In genomic region chr3:101638262-101638745, GRCh38 we compare ENCODE assay signal across 12 cellular contexts. TPM values are rescaled to one million over a fixed set of nuclear protein-coding genes. Genes with fewer than 3 reads are reported as not detected.
DNase-seq lines count a peak whose midpoint lies in the region; ATAC-seq and TF ChIP-seq lines count a peak whose summit lies in the region.
"Had no signal": no experiment of that assay in that cellular context is flagged by ENCODE, and none has a peak within 500 bp of the region (broad histone marks: within the 10 kb centered on the region; RNA-seq: fewer than 3 reads in every experiment).

No MANE protein-coding gene starts in this region.

- no peak for ATAC-seq in heart left ventricle
- ATAC-seq in activated CD8-positive, alpha-beta T cell treated with anti-CD3 and anti-CD28 coated beads for 36 hours = no peak
- no peak for ATAC-seq in stimulated activated effector memory CD8-positive, alpha-beta T cell treated with anti-CD3 and anti-CD28 coated beads, Interleukin-12 subunit alpha, Interleukin-12 subunit beta, amount 100 ng/mL, for 72 hours
- ATAC-seq: activated CD4-positive, alpha-beta T cell treated with anti-CD3 and anti-CD28 coated beads for 36 hours had no signal

- TF ChIP-seq POLR2A in heart left ventricle (IDR thresholded peaks at IDR 0.05) = no peak

- no peaks in the 10 kb centered on the region for H3K27me3 Mint-ChIP-seq in activated CD8-positive, alpha-beta T cell treated with anti-CD3 and anti-CD28 coated beads for 36 hours
- H3K27me3 Mint-ChIP-seq: activated CD4-positive, alpha-beta T cell treated with anti-CD3 and anti-CD28 coated beads for 36 hours had no signal

- H3K4me2 ChIP-seq in OCI-LY3 (ENCODE audit: low read length) = no peak overlapping the region
- H3K4me2 ChIP-seq: KMS-11 had no signal

- CTCF ChIA-PET in activated CD8-positive, alpha-beta T cell treated with anti-CD3 and anti-CD28 coated beads for 36 hours (lab: Charles Lee) = interaction anchor here (1.0 to 2.5 kb wide), 4 partner anchors 14 to 64 kb away, joined by 4 to 12 read pairs (median 4); partner anchors contain the start of gene PCNP

- no peak overlapping the region for H3K4me3 Mint-ChIP-seq in activated CD8-positive, alpha-beta T cell treated with anti-CD3 and anti-CD28 coated beads for 36 hours
- no peak overlapping the region for H3K4me3 Mint-ChIP-seq in stimulated activated effector memory CD8-positive, alpha-beta T cell treated with anti-CD3 and anti-CD28 coated beads, Interleukin-12 subunit alpha, Interleukin-12 subunit beta, amount 100 ng/mL, for 72 hours
- H3K4me3 Mint-ChIP-seq: activated CD4-positive, alpha-beta T cell treated with anti-CD3 and anti-CD28 coated beads for 36 hours had no signal

- no peak overlapping the region for H3K9ac ChIP-seq in OCI-LY3 (ENCODE audit: low read length)
- H3K9ac ChIP-seq: KMS-11 had no signal

- no peak overlapping the region for H3K27ac ChIP-seq in right atrium auricular region
- no peak overlapping the region for H3K27ac ChIP-seq in heart left ventricle
- no peak overlapping the region for H3K27ac ChIP-seq in OCI-LY3 (ENCODE audit: low read length)
- H3K27ac ChIP-seq: KMS-11 had no signal

- no peak overlapping the region for H3K27ac Mint-ChIP-seq in activated CD8-positive, alpha-beta T cell treated with anti-CD3 and anti-CD28 coated beads for 36 hours
- no peak overlapping the region for H3K27ac Mint-ChIP-seq in stimulated activated effector memory CD8-positive, alpha-beta T cell treated with anti-CD3 and anti-CD28 coated beads, Interleukin-12 subunit alpha, Interleukin-12 subunit beta, amount 100 ng/mL, for 72 hours
- H3K27ac Mint-ChIP-seq: activated CD4-positive, alpha-beta T cell treated with anti-CD3 and anti-CD28 coated beads for 36 hours had no signal

- peak; percentile 36 for DNase-seq in right atrium auricular region (ENCODE audit: low spot score)
- DNase-seq in heart left ventricle = no peak
- no peak for DNase-seq in epithelial cell of esophagus (ENCODE audit: low read depth)
- no peak for DNase-seq in retinal pigment epithelial cell (ENCODE audit: low read depth)
- no peak for DNase-seq in NCI-H2171 treated with DMSO at 0.1 percent for 48 hours (lab: John Stamatoyannopoulos, UW)
- no peak for DNase-seq in activated CD8-positive, alpha-beta T cell treated with anti-CD3 and anti-CD28 coated beads for 36 hours
- DNase-seq in stimulated activated effector memory CD8-positive, alpha-beta T cell treated with anti-CD3 and anti-CD28 coated beads, Interleukin-12 subunit alpha, Interleukin-12 subunit beta, amount 100 ng/mL, for 72 hours (ENCODE audit: low spot score in 2 of 2) = no peak
- DNase-seq: activated CD4-positive, alpha-beta T cell treated with anti-CD3 and anti-CD28 coated beads for 36 hours; effector memory CD4-positive, alpha-beta T cell; NCI-H2107 had no signal

- H3K36me3 Mint-ChIP-seq in activated CD8-positive, alpha-beta T cell treated with anti-CD3 and anti-CD28 coated beads for 36 hours (ENCODE audit: low read depth) = no peaks in the 10 kb centered on the region
- H3K36me3 Mint-ChIP-seq in stimulated activated effector memory CD8-positive, alpha-beta T cell treated with anti-CD3 and anti-CD28 coated beads, Interleukin-12 subunit alpha, Interleukin-12 subunit beta, amount 100 ng/mL, for 72 hours = no peaks in the 10 kb centered on the region

- intact Hi-C loops in heart left ventricle (cut with DNase I) = loop anchor here in 5 of 10 donors (5.0 to 10.0 kb wide), 2 partner anchors 54 to 66 kb away; partner anchors contain the start of gene PCNP (in 4 of the 5)
- intact Hi-C loops in activated CD8-positive, alpha-beta T cell treated with anti-CD3 and anti-CD28 coated beads for 36 hours (cut with micrococcal nuclease) = no loop called here

- no peak overlapping the region for H2AFZ ChIP-seq in OCI-LY3 (ENCODE audit: low read depth, low read length)

- WGBS in heart left ventricle, 4 donors = 77 to 84% (median 81%) methylated on average over 9 to 10 of the region's 10 CpGs

- H3K9me3 Mint-ChIP-seq in activated CD8-positive, alpha-beta T cell treated with anti-CD3 and anti-CD28 coated beads for 36 hours = no peaks in the 10 kb centered on the region
- no peaks in the 10 kb centered on the region for H3K9me3 Mint-ChIP-seq in stimulated activated effector memory CD8-positive, alpha-beta T cell treated with anti-CD3 and anti-CD28 coated beads, Interleukin-12 subunit alpha, Interleukin-12 subunit beta, amount 100 ng/mL, for 72 hours

- no peaks in the 10 kb centered on the region for H3K79me2 ChIP-seq in OCI-LY3 (ENCODE audit: low read length)

- H3K4me1 ChIP-seq in right atrium auricular region (no peaks in the 10 kb centered on the region), heart left ventricle (peaks cover 0 to 7% (median 0%) of the 10 kb centered on the region in 12 donors), OCI-LY3 (ENCODE audit: low read length) (no peaks in the 10 kb centered on the region)

- H3K4me1 Mint-ChIP-seq in activated CD8-positive, alpha-beta T cell treated with anti-CD3 and anti-CD28 coated beads for 36 hours (ENCODE audit: low read depth) = peaks cover 8% of the 10 kb centered on the region
- peaks cover 9% of the 10 kb centered on the region for H3K4me1 Mint-ChIP-seq in stimulated activated effector memory CD8-positive, alpha-beta T cell treated with anti-CD3 and anti-CD28 coated beads, Interleukin-12 subunit alpha, Interleukin-12 subunit beta, amount 100 ng/mL, for 72 hours

- H4K20me1 ChIP-seq in OCI-LY3 (ENCODE audit: insufficient read depth, low read length) = no peaks in the 10 kb centered on the region

- POLR2A ChIA-PET in activated CD8-positive, alpha-beta T cell treated with anti-CD3 and anti-CD28 coated beads for 36 hours (lab: Charles Lee) = no interaction called here

- TF ChIP-seq CTCF in right atrium auricular region (IDR thresholded peaks at IDR 0.05) = no peak
- TF ChIP-seq CTCF in heart left ventricle (IDR thresholded peaks at IDR 0.05) = no peak
- TF ChIP-seq CTCF in OCI-LY3 (IDR thresholded peaks at IDR 0.05; ENCODE audit: low read depth, low read length) = peak; percentile 33; the same call in 1 of the 2 replicates
- peak; percentile 29 for TF ChIP-seq CTCF in epithelial cell of esophagus (IDR thresholded peaks at IDR 0.05; ENCODE audit: insufficient read depth, low read depth, low read length, missing control alignments)
- TF ChIP-seq CTCF in retinal pigment epithelial cell (conservative IDR thresholded peaks at IDR 0.05; ENCODE audit: low read depth, low read length) = peak; percentile 20
- TF ChIP-seq CTCF in activated CD8-positive, alpha-beta T cell treated with anti-CD3 and anti-CD28 coated beads for 36 hours (IDR thresholded peaks at IDR 0.05) = no peak

- H3K4me3 ChIP-seq in right atrium auricular region = no peak overlapping the region
- no peak overlapping the region for H3K4me3 ChIP-seq in heart left ventricle
- no peak overlapping the region for H3K4me3 ChIP-seq in OCI-LY3 (ENCODE audit: low read length)
- H3K4me3 ChIP-seq in epithelial cell of esophagus (ENCODE audit: low read length) = no peak overlapping the region
- no peak overlapping the region for H3K4me3 ChIP-seq in retinal pigment epithelial cell (ENCODE audit: low read length)

- H3K36me3 ChIP-seq in right atrium auricular region = no peaks in the 10 kb centered on the region
- H3K36me3 ChIP-seq in heart left ventricle = no peaks in the 10 kb centered on the region
- H3K36me3 ChIP-seq in OCI-LY3 (replicated peaks; ENCODE audit: low read depth, low read length) = no peaks in the 10 kb centered on the region

- no peaks in the 10 kb centered on the region for H3K27me3 ChIP-seq in right atrium auricular region
- H3K27me3 ChIP-seq in heart left ventricle = no peaks in the 10 kb centered on the region
- no peaks in the 10 kb centered on the region for H3K27me3 ChIP-seq in OCI-LY3 (ENCODE audit: low read depth, low read length)

- no peaks in the 10 kb centered on the region for H3K9me3 ChIP-seq in right atrium auricular region
- H3K9me3 ChIP-seq in heart left ventricle = no peaks in the 10 kb centered on the region
- H3K9me3 ChIP-seq in OCI-LY3 (ENCODE audit: insufficient read depth, low read length) = no peaks in the 10 kb centered on the region

RNA-seq across cellular contexts. Expression of gene ZBTB11, which starts 38.6 kb away (rescaled TPM):
- total RNA-seq in right atrium auricular region = 10 to 100 TPM in 1 of 2 donors, 1 to 10 TPM in 1; 9.8 to 10.4 TPM
- 10 to 100 TPM in 5 of 9 donors, 1 to 10 TPM in 4; 8.6 to 12.9 (median 10.4) TPM for total RNA-seq in heart left ventricle
- polyA plus RNA-seq in heart left ventricle = 1 to 10 TPM; 4.6 to 6.0 TPM
- total RNA-seq in activated CD8-positive, alpha-beta T cell treated with anti-CD3 and anti-CD28 coated beads for 36 hours = 10 to 100 TPM; 28.5 to 29.6 TPM

RNA-seq across cellular contexts. Expression of gene RPL24, which starts 48.2 kb away (rescaled TPM):
- total RNA-seq in right atrium auricular region (1,000 to 10,000 TPM; 1,059 to 1,395 TPM), heart left ventricle (1,000 to 10,000 TPM in 2 of 9 donors, 100 to 1,000 TPM in 7; 673 to 1,075 (median 848) TPM)
- polyA plus RNA-seq in heart left ventricle = 1,000 to 10,000 TPM; 2,429 to 2,669 TPM
- 1,000 to 10,000 TPM; 1,828 to 1,839 TPM for total RNA-seq in activated CD8-positive, alpha-beta T cell treated with anti-CD3 and anti-CD28 coated beads for 36 hours

Comparison
In these comparisons a context has a peak if more than half of its experiments do, and no peak if none do; other contexts are left out.
1. CTCF ChIP-seq: peak in OCI-LY3 (single experiment), epithelial cell of esophagus (single experiment) and retinal pigment epithelial cell (single experiment); none in right atrium auricular region (0 of 2), heart left ventricle (0 of 12) and activated CD8-positive, alpha-beta T cell treated with anti-CD3 and anti-CD28 coated beads for 36 hours (single experiment).